In the genomic region with DNA sequence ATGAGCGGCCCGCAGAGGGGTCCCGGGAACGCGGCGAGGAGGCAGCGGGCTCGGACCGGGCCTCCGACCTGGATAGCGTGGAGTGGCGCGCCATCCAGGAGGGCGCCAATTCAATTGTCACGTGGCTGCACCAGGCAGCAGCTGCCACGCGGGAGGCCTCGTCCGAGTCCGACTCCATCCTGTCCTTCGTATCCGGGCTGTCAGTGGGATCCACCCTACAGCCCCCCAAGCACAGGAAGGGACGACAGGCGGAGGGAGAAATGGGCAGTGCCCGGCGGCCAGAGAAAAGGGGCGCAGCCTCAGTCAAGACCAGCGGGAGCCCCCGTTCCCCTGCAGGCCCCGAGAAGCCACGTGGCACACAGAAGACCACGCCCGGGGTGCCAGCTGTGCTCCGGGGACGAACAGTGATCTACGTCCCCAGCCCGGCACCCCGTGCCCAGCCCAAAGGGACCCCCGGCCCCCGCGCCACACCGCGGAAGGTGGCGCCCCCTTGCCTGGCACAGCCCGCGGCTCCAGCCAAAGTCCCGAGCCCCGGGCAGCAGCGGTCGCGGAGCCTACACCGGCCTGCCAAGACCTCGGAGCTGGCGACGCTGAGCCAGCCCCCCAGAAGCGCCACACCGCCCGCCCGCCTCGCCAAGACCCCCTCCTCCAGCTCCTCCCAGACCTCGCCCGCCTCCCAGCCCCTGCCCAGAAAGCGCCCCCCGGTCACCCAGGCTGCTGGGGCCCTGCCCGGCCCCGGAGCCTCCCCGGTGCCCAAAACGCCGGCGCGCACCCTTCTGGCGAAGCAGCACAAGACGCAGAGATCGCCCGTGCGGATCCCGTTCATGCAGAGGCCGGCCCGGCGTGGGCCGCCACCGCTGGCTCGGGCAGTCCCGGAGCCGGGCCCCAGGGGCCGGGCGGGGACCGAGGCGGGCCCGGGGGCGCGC, we compare ENCODE assay signal across 6 cellular contexts. TPM values are rescaled to one million over a fixed set of nuclear protein-coding genes. Genes with fewer than 3 reads are reported as not detected.
DNase-seq lines count a peak whose midpoint lies in the region; ATAC-seq and TF ChIP-seq lines count a peak whose summit lies in the region.

No MANE protein-coding gene starts in this region.

- no peak overlapping the region for H2AFZ ChIP-seq in osteoblast (ENCODE audit: low read length)

- TF ChIP-seq CTCF in GM12874 (IDR thresholded peaks at IDR 0.05; ENCODE audit: insufficient read depth, low read depth, low read length) (0 out of 2 replicates have a peak, but pooled peaks have one; percentile 5), osteoblast (IDR thresholded peaks at IDR 0.05; ENCODE audit: extremely low read depth, low read depth, low read length) (no peak)

- H3K4me3 Mint-ChIP-seq in activated T-helper 17 cell treated with anti-CD3 and anti-CD28 coated beads, Interleukin-2, amount 50 U/mL, for 72 hours = no peak overlapping the region

- DNase-seq in osteoblast (ENCODE audit: insufficient read length, low spot score, missing footprints) = peak; percentile 98
- no peak for DNase-seq in hepatic stellate cell (ENCODE audit: low spot score)
- no peak for DNase-seq in NCI-H1105 treated with DMSO at 0.1 percent for 48 hours (lab: John Stamatoyannopoulos, UW)

- no peaks in the 10 kb centered on the region for H3K4me1 ChIP-seq in osteoblast (ENCODE audit: insufficient read depth, low read length)

- H3K79me2 ChIP-seq in osteoblast (ENCODE audit: insufficient read depth, low read length) = no peaks in the 10 kb centered on the region

- peaks cover 68% of the 10 kb centered on the region for H3K27me3 ChIP-seq in osteoblast (ENCODE audit: insufficient read depth, low read length)

- H3K27me3 Mint-ChIP-seq in activated T-helper 17 cell treated with anti-CD3 and anti-CD28 coated beads, Interleukin-2, amount 50 U/mL, for 72 hours = no peaks in the 10 kb centered on the region

- H3K27ac ChIP-seq in osteoblast (ENCODE audit: low read depth, low read length) = no peak overlapping the region

- H3K27ac Mint-ChIP-seq in activated T-helper 17 cell treated with anti-CD3 and anti-CD28 coated beads, Interleukin-2, amount 50 U/mL, for 72 hours = no peak overlapping the region

- no peaks in the 10 kb centered on the region for H3K36me3 ChIP-seq in osteoblast (ENCODE audit: insufficient read depth, low read length)

- H4K20me1 ChIP-seq in osteoblast (ENCODE audit: insufficient read depth, low read length) = peaks cover 61% of the 10 kb centered on the region

- peak; percentile 6 for ATAC-seq in activated T-helper 17 cell treated with anti-CD3 and anti-CD28 coated beads, Interleukin-2, amount 50 U/mL, for 72 hours (replicated peaks)
- ATAC-seq in HG03378 (IDR thresholded peaks at IDR 0.05; ENCODE audit: unreplicated experiment) = no peak

- H3K4me1 Mint-ChIP-seq in activated T-helper 17 cell treated with anti-CD3 and anti-CD28 coated beads, Interleukin-2, amount 50 U/mL, for 72 hours = no peaks in the 10 kb centered on the region

- H3K4me2 ChIP-seq in osteoblast (ENCODE audit: insufficient read depth, low read length) = no peak overlapping the region

- no peaks in the 10 kb centered on the region for H3K9me3 ChIP-seq in osteoblast (ENCODE audit: low read depth, low read length)

- no peaks in the 10 kb centered on the region for H3K9me3 Mint-ChIP-seq in activated T-helper 17 cell treated with anti-CD3 and anti-CD28 coated beads, Interleukin-2, amount 50 U/mL, for 72 hours

- H3K4me3 ChIP-seq in osteoblast (ENCODE audit: insufficient read depth, low read length) = no peak overlapping the region

- no peaks in the 10 kb centered on the region for H3K36me3 Mint-ChIP-seq in activated T-helper 17 cell treated with anti-CD3 and anti-CD28 coated beads, Interleukin-2, amount 50 U/mL, for 72 hours (ENCODE audit: low read depth)

RNA-seq across cellular contexts. Expression of gene C19orf25, which starts 10.5 kb away (rescaled TPM):
- 10 to 100 TPM; 36.5 to 37.2 TPM for total RNA-seq in activated T-helper 17 cell treated with anti-CD3 and anti-CD28 coated beads, Interleukin-2, amount 50 U/mL, for 72 hours
- total RNA-seq in osteoblast = 28.9 and 30.0 TPM in 2 replicates

RNA-seq across cellular contexts. Expression of gene APC2, which starts 18.6 kb away (rescaled TPM):
- total RNA-seq in activated T-helper 17 cell treated with anti-CD3 and anti-CD28 coated beads, Interleukin-2, amount 50 U/mL, for 72 hours = under 1 TPM; 0.04 to 0.21 TPM
- total RNA-seq in osteoblast = 0.29 and 0.36 TPM in 2 replicates

RNA-seq across cellular contexts. Expression of gene PCSK4, which starts 21.6 kb away (rescaled TPM):
- 1 to 10 TPM; 2.4 to 7.8 TPM for total RNA-seq in activated T-helper 17 cell treated with anti-CD3 and anti-CD28 coated beads, Interleukin-2, amount 50 U/mL, for 72 hours
- total RNA-seq in osteoblast = 1.4 and 2.4 TPM in 2 replicates

RNA-seq across cellular contexts. Expression of gene REEP6, which starts 22.4 kb away (rescaled TPM):
- total RNA-seq in activated T-helper 17 cell treated with anti-CD3 and anti-CD28 coated beads, Interleukin-2, amount 50 U/mL, for 72 hours = 1 to 10 TPM; 1.7 to 2.2 TPM
- total RNA-seq in osteoblast = 1.2 and 1.8 TPM in 2 replicates

RNA-seq across cellular contexts. Expression of gene RPS15, which starts 30.3 kb away (rescaled TPM):
- total RNA-seq in activated T-helper 17 cell treated with anti-CD3 and anti-CD28 coated beads, Interleukin-2, amount 50 U/mL, for 72 hours = 1,000 to 10,000 TPM; 1,611 to 1,688 TPM
- 304 and 318 TPM in 2 replicates for total RNA-seq in osteoblast
